1 cellular context compared by ENCODE assay signal in the genomic region with DNA sequence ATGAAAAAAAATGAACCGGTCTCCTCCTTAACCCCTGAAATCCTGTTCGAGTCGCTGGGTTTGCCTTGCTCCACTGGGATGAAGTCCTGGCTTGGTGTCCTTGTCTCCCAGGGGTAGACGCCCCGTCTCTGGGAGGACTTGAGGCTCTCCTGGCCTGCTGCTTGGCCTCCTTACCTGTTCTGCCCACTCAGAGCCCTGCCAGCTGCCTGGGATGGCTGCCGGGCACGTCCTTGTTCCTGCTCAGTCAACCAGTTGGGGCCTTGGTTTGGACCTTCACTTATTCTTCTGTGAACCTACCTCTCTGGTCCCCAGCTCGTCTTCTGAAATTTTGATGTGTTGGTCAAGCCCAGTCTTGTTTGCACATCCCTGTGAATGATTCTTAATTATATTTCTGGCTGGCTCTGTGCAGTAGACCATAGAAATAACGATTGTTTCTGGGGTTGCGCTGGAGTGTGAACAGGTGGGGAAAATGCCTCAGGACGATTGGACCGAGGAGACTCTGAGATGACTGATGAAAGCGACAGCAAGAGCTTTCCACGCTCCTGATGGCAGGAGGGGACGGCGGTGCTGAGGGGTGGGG.
TF ChIP-seq lines count a peak whose summit lies in the region.

No MANE protein-coding gene starts in this region.

TF ChIP-seq in Ishikawa, 13 proteins besides CTCF, POLR2A, EP300 and RAD21 (continued from another document):
- TF ChIP-seq, protein P1, sequence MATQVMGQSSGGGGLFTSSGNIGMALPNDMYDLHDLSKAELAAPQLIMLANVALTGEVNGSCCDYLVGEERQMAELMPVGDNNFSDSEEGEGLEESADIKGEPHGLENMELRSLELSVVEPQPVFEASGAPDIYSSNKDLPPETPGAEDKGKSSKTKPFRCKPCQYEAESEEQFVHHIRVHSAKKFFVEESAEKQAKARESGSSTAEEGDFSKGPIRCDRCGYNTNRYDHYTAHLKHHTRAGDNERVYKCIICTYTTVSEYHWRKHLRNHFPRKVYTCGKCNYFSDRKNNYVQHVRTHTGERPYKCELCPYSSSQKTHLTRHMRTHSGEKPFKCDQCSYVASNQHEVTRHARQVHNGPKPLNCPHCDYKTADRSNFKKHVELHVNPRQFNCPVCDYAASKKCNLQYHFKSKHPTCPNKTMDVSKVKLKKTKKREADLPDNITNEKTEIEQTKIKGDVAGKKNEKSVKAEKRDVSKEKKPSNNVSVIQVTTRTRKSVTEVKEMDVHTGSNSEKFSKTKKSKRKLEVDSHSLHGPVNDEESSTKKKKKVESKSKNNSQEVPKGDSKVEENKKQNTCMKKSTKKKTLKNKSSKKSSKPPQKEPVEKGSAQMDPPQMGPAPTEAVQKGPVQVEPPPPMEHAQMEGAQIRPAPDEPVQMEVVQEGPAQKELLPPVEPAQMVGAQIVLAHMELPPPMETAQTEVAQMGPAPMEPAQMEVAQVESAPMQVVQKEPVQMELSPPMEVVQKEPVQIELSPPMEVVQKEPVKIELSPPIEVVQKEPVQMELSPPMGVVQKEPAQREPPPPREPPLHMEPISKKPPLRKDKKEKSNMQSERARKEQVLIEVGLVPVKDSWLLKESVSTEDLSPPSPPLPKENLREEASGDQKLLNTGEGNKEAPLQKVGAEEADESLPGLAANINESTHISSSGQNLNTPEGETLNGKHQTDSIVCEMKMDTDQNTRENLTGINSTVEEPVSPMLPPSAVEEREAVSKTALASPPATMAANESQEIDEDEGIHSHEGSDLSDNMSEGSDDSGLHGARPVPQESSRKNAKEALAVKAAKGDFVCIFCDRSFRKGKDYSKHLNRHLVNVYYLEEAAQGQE (IDR thresholded peaks at IDR 0.05; ENCODE audit: low read depth), result no peak
- TF ChIP-seq FOXM1 (IDR thresholded peaks at IDR 0.05; ENCODE audit: borderline replicate concordance, low read depth), result peak; percentile 97
